1 cellular context compared by ENCODE assay signal in the genomic region with DNA sequence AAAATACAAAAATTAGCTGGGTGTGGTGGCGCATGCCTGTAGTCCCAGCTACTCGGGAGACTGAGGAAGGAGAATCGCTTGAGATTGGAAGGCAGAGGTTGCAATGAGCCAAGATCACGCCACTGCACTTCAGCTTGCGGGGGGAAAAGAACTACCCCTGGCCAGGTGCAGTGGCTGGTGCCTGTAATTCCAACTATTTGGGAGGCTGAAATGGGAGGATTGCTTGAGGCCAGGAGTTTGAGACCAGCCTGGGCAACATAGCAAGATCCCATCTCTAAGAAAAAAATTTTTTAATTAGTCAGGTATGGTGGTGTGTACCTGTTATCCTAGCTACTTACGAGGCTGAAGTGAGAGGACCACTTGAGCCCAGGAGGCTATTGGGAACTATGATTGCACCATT.
A peak's percentile ranks its signal among the peaks of the same experiment; 100 is the strongest.
TF ChIP-seq lines count a peak whose summit lies in the region.

No MANE protein-coding gene starts in this region.

TF ChIP-seq in HepG2, 621 proteins besides CTCF, POLR2A, EP300 and RAD21:
- TF ChIP-seq ZNF121 (CRISPR knock-in tag; IDR thresholded peaks at IDR 0.05), result peak; percentile 28; the same call in 1 of the 2 replicates
